ENCODE assay signal across 26 cellular contexts in genomic region chr18:68944826-68945225, GRCh38.
"Had no signal": no experiment of that assay in that cellular context is flagged by ENCODE, and none has a peak within 500 bp of the region (broad histone marks: within the 10 kb centered on the region; RNA-seq: fewer than 3 reads in every experiment).

No MANE protein-coding gene starts in this region.

- ATAC-seq: activated CD4-positive, CD25-positive, alpha-beta regulatory T cell treated with anti-CD3 and anti-CD28 coated beads, Interleukin-2, amount 50 U/mL, for 24 hours; activated T-helper 17 cell treated with anti-CD3 and anti-CD28 coated beads, Interleukin-2, amount 50 U/mL, for 72 hours; esophagus mucosa; gastrocnemius medialis; left lobe of liver; natural killer cell; T-helper 17 cell had no signal

- H3K4me1 ChIP-seq: breast epithelium, gastrocnemius medialis, prostate gland, spleen, testis, uterus had no signal

- H3K27me3 ChIP-seq: breast epithelium, gastrocnemius medialis, heart right ventricle, neutrophil, ovary, spleen, testis, uterus had no signal

- H3K36me3 Mint-ChIP-seq: activated naive CD8-positive, alpha-beta T cell treated with anti-CD3 and anti-CD28 coated beads for 36 hours; natural killer cell had no signal

- DNase-seq: activated CD4-positive, alpha-beta T cell treated with anti-CD3 and anti-CD28 coated beads, Interleukin-2, amount 50 U/mL, for 1 hour; activated CD8-positive, alpha-beta memory T cell treated with anti-CD3 and anti-CD28 coated beads, Interleukin-2, amount 50 U/mL, for 4 hours; activated naive CD8-positive, alpha-beta T cell treated with anti-CD3 and anti-CD28 coated beads for 36 hours; activated T-cell treated with anti-CD3 and anti-CD28 coated beads, Interleukin-2, amount 50 U/mL, for 24 hours; cortex of kidney; gastrocnemius medialis; heart right ventricle; kidney; midbrain; natural killer cell; ovary; spleen; stimulated activated CD4-positive, alpha-beta T cell treated with anti-CD3 and anti-CD28 coated beads, Interleukin-4, amount 100 ng/mL, for 1 hour; stimulated activated naive CD4-positive, alpha-beta T cell; SW 1271; T-helper 17 cell; testis; trophoblast cell; uterus had no signal

- H3K36me3 ChIP-seq: breast epithelium, gastrocnemius medialis, heart right ventricle, neutrophil, ovary, prostate gland, spleen, uterus had no signal

- H3K27me3 Mint-ChIP-seq: activated naive CD8-positive, alpha-beta T cell treated with anti-CD3 and anti-CD28 coated beads for 36 hours; activated T-cell treated with anti-CD3 and anti-CD28 coated beads, Interleukin-2, amount 50 U/mL, for 24 hours; activated T-helper 17 cell treated with anti-CD3 and anti-CD28 coated beads, Interleukin-2, amount 50 U/mL, for 72 hours; T-helper 17 cell had no signal

- H3K4me1 Mint-ChIP-seq: activated naive CD8-positive, alpha-beta T cell treated with anti-CD3 and anti-CD28 coated beads for 36 hours; activated T-helper 17 cell treated with anti-CD3 and anti-CD28 coated beads, Interleukin-2, amount 50 U/mL, for 72 hours; natural killer cell; T-helper 17 cell had no signal

- H3K27ac ChIP-seq: breast epithelium, gastrocnemius medialis, heart right ventricle, neutrophil, ovary, prostate gland, spleen, testis, uterus had no signal

- FAIRE-seq: kidney had no signal

- H3K9me3 ChIP-seq: breast epithelium, gastrocnemius medialis, heart right ventricle, neutrophil, ovary, prostate gland, spleen, testis, uterus had no signal

- H3K4me3 Mint-ChIP-seq: activated naive CD8-positive, alpha-beta T cell treated with anti-CD3 and anti-CD28 coated beads for 36 hours; activated T-cell treated with anti-CD3 and anti-CD28 coated beads, Interleukin-2, amount 50 U/mL, for 24 hours; activated T-helper 17 cell treated with anti-CD3 and anti-CD28 coated beads, Interleukin-2, amount 50 U/mL, for 72 hours; natural killer cell; T-helper 17 cell had no signal

- H3K4me3 ChIP-seq: breast epithelium, gastrocnemius medialis, heart right ventricle, ovary, prostate gland, spleen, testis, uterus had no signal

- H3K9me3 Mint-ChIP-seq: activated naive CD8-positive, alpha-beta T cell treated with anti-CD3 and anti-CD28 coated beads for 36 hours; activated T-cell treated with anti-CD3 and anti-CD28 coated beads, Interleukin-2, amount 50 U/mL, for 24 hours; activated T-helper 17 cell treated with anti-CD3 and anti-CD28 coated beads, Interleukin-2, amount 50 U/mL, for 72 hours had no signal

- H3K27ac Mint-ChIP-seq: activated naive CD8-positive, alpha-beta T cell treated with anti-CD3 and anti-CD28 coated beads for 36 hours; activated T-cell treated with anti-CD3 and anti-CD28 coated beads, Interleukin-2, amount 50 U/mL, for 24 hours; activated T-helper 17 cell treated with anti-CD3 and anti-CD28 coated beads, Interleukin-2, amount 50 U/mL, for 72 hours; natural killer cell; T-helper 17 cell had no signal
